Comparison of ENCODE assay signal across 18 cellular contexts in the genomic region with DNA sequence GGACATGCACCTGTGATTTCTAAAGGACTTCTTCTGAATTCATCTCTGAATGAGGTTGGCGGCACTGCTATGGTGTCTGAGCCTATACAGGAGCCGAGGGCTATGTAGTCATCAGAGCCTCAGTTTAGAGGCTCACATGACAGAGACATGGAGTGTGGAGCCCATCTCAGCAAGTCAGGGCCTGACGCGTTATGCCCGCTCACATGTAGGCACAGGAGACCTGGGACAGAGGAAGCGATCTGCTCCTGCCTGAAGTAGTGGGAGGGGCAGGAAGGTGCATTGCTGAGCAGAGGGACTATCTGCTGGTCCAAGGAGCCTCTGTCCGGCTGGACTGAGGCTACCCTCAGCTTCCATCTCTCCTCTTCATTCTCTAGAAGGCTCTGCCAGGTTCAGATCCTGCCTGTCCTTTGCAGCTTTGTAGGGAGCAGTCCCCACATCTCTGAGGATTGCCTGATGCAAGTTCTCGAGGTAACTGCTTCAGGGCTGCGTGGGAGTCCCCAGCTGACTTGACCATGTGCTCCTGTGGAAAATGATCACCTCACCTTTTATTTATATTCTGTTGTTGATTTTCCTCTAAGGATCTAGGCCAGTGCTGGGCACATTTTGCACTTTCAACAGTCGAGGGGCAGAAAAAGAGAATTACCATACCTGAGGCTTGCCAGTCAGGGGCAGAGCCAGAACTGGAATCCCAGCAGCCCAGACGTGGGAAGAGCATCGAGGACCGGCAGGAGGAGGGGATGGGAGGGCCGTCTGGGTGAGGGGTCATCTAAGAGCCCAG.
"Had no signal": no experiment of that assay in that cellular context is flagged by ENCODE, and none has a peak within 500 bp of the region (broad histone marks: within the 10 kb centered on the region; RNA-seq: fewer than 3 reads in every experiment).

No MANE protein-coding gene starts in this region.

- H3K9me3 Mint-ChIP-seq: activated B cell treated with CpG ODN at 0.5 μM for 24 hours; activated CD4-positive, alpha-beta T cell treated with anti-CD3 and anti-CD28 coated beads, Interleukin-2, amount 10 ng/mL, durations not matched to agents 24 days and 14 days; neural crest cell had no signal

- H3K36me3 ChIP-seq: left ventricle myocardium inferior, ovary, right lobe of liver, stomach, thoracic aorta had no signal

- H3K27me3 ChIP-seq: ovary, right lobe of liver, stomach had no signal

- H3K4me3 Mint-ChIP-seq: activated B cell treated with CpG ODN at 0.5 μM for 24 hours; activated CD4-positive, alpha-beta T cell treated with anti-CD3 and anti-CD28 coated beads, Interleukin-2, amount 10 ng/mL, durations not matched to agents 24 days and 14 days; activated CD8-positive, alpha-beta T cell treated with anti-CD3 and anti-CD28 coated beads, Interleukin-2, amount 10 ng/mL, durations not matched to agents 7 days and 5 days; neural crest cell had no signal

- H3K9me3 ChIP-seq: left ventricle myocardium inferior, ovary, right lobe of liver, stomach, thoracic aorta had no signal

- H3K27ac Mint-ChIP-seq: activated B cell treated with CpG ODN at 0.5 μM for 24 hours; activated CD4-positive, alpha-beta T cell treated with anti-CD3 and anti-CD28 coated beads, Interleukin-2, amount 10 ng/mL, durations not matched to agents 24 days and 14 days; activated CD8-positive, alpha-beta T cell treated with anti-CD3 and anti-CD28 coated beads, Interleukin-2, amount 10 ng/mL, durations not matched to agents 7 days and 5 days had no signal

- ATAC-seq: activated CD8-positive, alpha-beta T cell treated with anti-CD3 and anti-CD28 coated beads, Interleukin-2, amount 10 ng/mL, durations not matched to agents 7 days and 5 days had no signal

- DNase-seq: activated B cell treated with CpG ODN at 0.5 μM for 24 hours; activated CD4-positive, alpha-beta T cell treated with anti-CD3 and anti-CD28 coated beads, Interleukin-2, amount 10 ng/mL, durations not matched to agents 24 days and 14 days; activated CD8-positive, alpha-beta T cell treated with anti-CD3 and anti-CD28 coated beads, Interleukin-2, amount 10 ng/mL, durations not matched to agents 7 days and 5 days; anterior cingulate cortex; dermis blood vessel endothelial cell; erythroblast; hippocampal formation; left ventricle myocardium inferior; midbrain; ovary; right lobe of liver; stimulated activated CD4-positive, alpha-beta T cell treated with anti-CD3 and anti-CD28 coated beads, Interleukin-4, amount 100 ng/mL, for 4 hours; stimulated activated CD8-positive, alpha-beta memory T cell treated with anti-CD3 and anti-CD28 coated beads, Interleukin-4, amount 100 ng/mL, for 48 hours; stomach; T-helper 2 cell had no signal

- H3K27ac ChIP-seq: left ventricle myocardium inferior, ovary, right lobe of liver, thoracic aorta had no signal

- H3K4me3 ChIP-seq: left ventricle myocardium inferior, ovary, right lobe of liver, smooth muscle cell, stomach, thoracic aorta had no signal

- H3K4me1 ChIP-seq: right lobe of liver had no signal
